7 cellular contexts compared by ENCODE assay signal in genomic region chr16:48609453-48610023, GRCh38. TPM values are rescaled to one million over a fixed set of nuclear protein-coding genes. Genes with fewer than 3 reads are reported as not detected.
DNase-seq lines count a peak whose midpoint lies in the region; ATAC-seq and TF ChIP-seq lines count a peak whose summit lies in the region.

No MANE protein-coding gene starts in this region.

- H3K79me2 ChIP-seq in HCT116 (ENCODE audit: insufficient read depth, low read length): peaks cover 54% of the 10 kb centered on the region
- peaks cover 48% of the 10 kb centered on the region for H3K79me2 ChIP-seq in MM.1S (ENCODE audit: low read length)

- no peak overlapping the region for H2AFZ ChIP-seq in HCT116 (ENCODE audit: low read depth, low read length, poor library complexity, severe bottlenecking)
- H2AFZ ChIP-seq in MM.1S (ENCODE audit: low read length): peak overlapping the region; percentile 6; the same call in 1 of the 2 replicates

- H3K4me1 Mint-ChIP-seq in endodermal cell: peaks cover 20% of the 10 kb centered on the region

- H3K4me3 ChIP-seq in HCT116 (replicated peaks in 1 of 2; ENCODE audit: low read depth in 1 of 2, low read length in 2 of 2) (peak overlapping the region; percentile 95 to 97), MM.1S (ENCODE audit: low read length) (peak overlapping the region; percentile 94), endodermal cell (ENCODE audit: low read length) (peak overlapping the region; percentile 83), mononuclear cell (ENCODE audit: low read length) (peak overlapping the region; percentile 67), thoracic aorta (peak overlapping the region; percentile 85)

- 0% methylated on average over 11 to 76 of the region's 76 CpGs for WGBS in endodermal cell (ENCODE audit: insufficient coverage in 1 of 2, insufficient read length in 1 of 2), 2 experiments

- intact Hi-C loops in HCT116 (cut with micrococcal nuclease): loop anchor here (5.0 kb wide), 2 partner anchors 362 to 1472 kb away; partner anchors contain the start of gene ABCC11

- H3K9ac ChIP-seq in HCT116 (ENCODE audit: low read length) (peak overlapping the region; percentile 82), MM.1S (ENCODE audit: low read length) (peak overlapping the region; percentile 90), endodermal cell (ENCODE audit: extremely low read depth, low read length, poor library complexity, severe bottlenecking) (peak overlapping the region; percentile 94)

- H3K4me1 ChIP-seq in HCT116 (ENCODE audit: control insufficient read depth in 1 of 2, insufficient read depth in 2 of 2, low read length in 2 of 2) (peaks cover 14 to 29% of the 10 kb centered on the region in 2 experiments), MM.1S (ENCODE audit: low read length) (peaks cover 51% of the 10 kb centered on the region), endodermal cell (ENCODE audit: control insufficient read depth, insufficient read depth, low read length) (peaks cover 11% of the 10 kb centered on the region), mononuclear cell (ENCODE audit: insufficient read depth, low read length) (peaks cover 90% of the 10 kb centered on the region), thoracic aorta (ENCODE audit: control insufficient read depth in 1 of 2, low read depth in 2 of 2) (peaks cover 26 to 37% of the 10 kb centered on the region in 2 donors)

- POLR2A ChIA-PET in HCT116 (lab: Charles Lee): no interaction called here

- H3K27ac ChIP-seq in HCT116 (ENCODE audit: low read depth, low read length) (peak overlapping the region; percentile 95), MM.1S (ENCODE audit: low read length) (peak overlapping the region; percentile 93), endodermal cell (ENCODE audit: low read depth, low read length) (peak overlapping the region; percentile 78), thoracic aorta (peak overlapping the region; percentile 90 to 97)

- no peak for TF ChIP-seq RAD21 in HCT116 (IDR thresholded peaks at IDR 0.05; ENCODE audit: low read depth)

- H3K36me3 Mint-ChIP-seq in endodermal cell (ENCODE audit: low read depth): peaks cover 6% of the 10 kb centered on the region

- H3K36me3 ChIP-seq in HCT116 (ENCODE audit: control insufficient read depth in 1 of 2, insufficient read depth in 2 of 2, low read length in 2 of 2): no peaks in the 10 kb centered on the region
- H3K36me3 ChIP-seq in MM.1S (replicated peaks; ENCODE audit: insufficient read depth, low read length): no peaks in the 10 kb centered on the region
- H3K36me3 ChIP-seq in endodermal cell (ENCODE audit: control insufficient read depth, insufficient read depth, low read length): peaks cover 9% of the 10 kb centered on the region
- H3K36me3 ChIP-seq in thoracic aorta: no peaks in the 10 kb centered on the region

- H3K4me2 ChIP-seq in HCT116 (ENCODE audit: low read length): peak overlapping the region; percentile 88
- H3K4me2 ChIP-seq in MM.1S (ENCODE audit: low read depth, low read length): peak overlapping the region; percentile 75

- TF ChIP-seq CTCF in HCT116 (IDR thresholded peaks at IDR 0.05 in 2 of 3, conservative IDR thresholded peaks at IDR 0.05 in 1 of 3; ENCODE audit: borderline replicate concordance in 1 of 3, insufficient read depth in 1 of 3, low read depth in 2 of 3, low read length in 2 of 3): no peak
- TF ChIP-seq CTCF in MM.1S (IDR thresholded peaks at IDR 0.05; ENCODE audit: low read length): no peak
- no peak for TF ChIP-seq CTCF in endodermal cell (conservative IDR thresholded peaks at IDR 0.05)
- TF ChIP-seq CTCF in thoracic aorta (IDR thresholded peaks at IDR 0.05): no peak

- H3K27ac Mint-ChIP-seq in endodermal cell: peak overlapping the region; percentile 84

- H3K9me3 ChIP-seq in HCT116 (ENCODE audit: control insufficient read depth in 1 of 2, insufficient read depth in 1 of 2, low read depth in 1 of 2, low read length in 2 of 2): no peaks in the 10 kb centered on the region
- H3K9me3 ChIP-seq in MM.1S (replicated peaks; ENCODE audit: insufficient read depth, low read length): no peaks in the 10 kb centered on the region
- no peaks in the 10 kb centered on the region for H3K9me3 ChIP-seq in endodermal cell (ENCODE audit: control insufficient read depth, low read length)
- no peaks in the 10 kb centered on the region for H3K9me3 ChIP-seq in mononuclear cell (ENCODE audit: low read depth, low read length)
- no peaks in the 10 kb centered on the region for H3K9me3 ChIP-seq in thoracic aorta

- H4K20me1 ChIP-seq in HCT116 (ENCODE audit: insufficient read depth): no peaks in the 10 kb centered on the region
- H4K20me1 ChIP-seq in MM.1S (ENCODE audit: insufficient read depth, low read length): peaks cover 21% of the 10 kb centered on the region; the same call in 1 of the 2 replicates

- H3K27me3 ChIP-seq in HCT116 (ENCODE audit: insufficient read depth, low read length): no peaks in the 10 kb centered on the region
- no peaks in the 10 kb centered on the region for H3K27me3 ChIP-seq in MM.1S (replicated peaks; ENCODE audit: insufficient read depth, low read length)
- no peaks in the 10 kb centered on the region for H3K27me3 ChIP-seq in endodermal cell (ENCODE audit: control insufficient read depth, insufficient read depth, low read length, poor library complexity, severe bottlenecking)
- no peaks in the 10 kb centered on the region for H3K27me3 ChIP-seq in mononuclear cell (ENCODE audit: insufficient read depth, low read length)
- no peaks in the 10 kb centered on the region for H3K27me3 ChIP-seq in thoracic aorta (replicated peaks; ENCODE audit: insufficient read depth)

- BruUV-seq in HCT116 (replicated peaks; lab: Mats Ljungman, UMichigan): no TSS peak

- no peaks in the 10 kb centered on the region for H3K9me2 ChIP-seq in HCT116 (ENCODE audit: insufficient read depth)
- no peaks in the 10 kb centered on the region for H3K9me2 ChIP-seq in MM.1S (replicated peaks; ENCODE audit: insufficient read depth, low read length)

- RAD21 ChIA-PET in HCT116 (lab: Charles Lee; ENCODE audit: low non-redundant PET in 1 of 2, low total read pairs in 2 of 2, uncharacterized antibody in 2 of 2, unreplicated experiment in 2 of 2): no interaction called here

- H3K4me3 Mint-ChIP-seq in endodermal cell: no peak overlapping the region

- CTCF ChIA-PET in HCT116 (lab: Charles Lee): interaction anchor here (0.8 kb wide), 1 partner anchor 14 kb away, joined by 5 read pairs; no protein-coding TSS in a partner anchor

- no peaks in the 10 kb centered on the region for H3K27me3 Mint-ChIP-seq in endodermal cell (ENCODE audit: insufficient read depth)

- ATAC-seq in GM18499 (IDR thresholded peaks at IDR 0.05; ENCODE audit: insufficient read depth, unreplicated experiment) (peak; percentile 8), HCT116 (peak; percentile 74), thoracic aorta (ENCODE audit: insufficient number of reproducible peaks, low FRiP score, low read depth) (peak; percentile 36)

- no peak for TF ChIP-seq POLR2A in HCT116 (IDR thresholded peaks at IDR 0.05; ENCODE audit: borderline replicate concordance, extremely low read depth, insufficient read depth, insufficient read length)

- peaks cover 2% of the 10 kb centered on the region for H3K9me3 Mint-ChIP-seq in endodermal cell

- peaks cover 42% of the 10 kb centered on the region for H3F3A ChIP-seq in MM.1S (ENCODE audit: insufficient read depth, low read length)

- DNase-seq in HCT116 (ENCODE audit: low read depth, low spot score) (no peak), MM.1S (peak; percentile 65), endodermal cell (no peak), thoracic aorta (ENCODE audit: low spot score) (no peak)
- peak; percentile 41 for DNase-seq in activated CD4-positive, alpha-beta T cell treated with anti-CD3 and anti-CD28 coated beads for 1 hour

TF ChIP-seq in HCT116, 20 proteins besides CTCF, POLR2A, EP300 and RAD21:
- TF ChIP-seq, protein P1, sequence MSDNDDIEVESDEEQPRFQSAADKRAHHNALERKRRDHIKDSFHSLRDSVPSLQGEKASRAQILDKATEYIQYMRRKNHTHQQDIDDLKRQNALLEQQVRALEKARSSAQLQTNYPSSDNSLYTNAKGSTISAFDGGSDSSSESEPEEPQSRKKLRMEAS (IDR thresholded peaks at IDR 0.05): 0 out of 2 replicates have a peak, but pooled peaks have one; percentile 29
- no peak for TF ChIP-seq POLR2AphosphoS5 (IDR thresholded peaks at IDR 0.05; ENCODE audit: low read depth, low read length)
- TF ChIP-seq ZBTB33 (IDR thresholded peaks at IDR 0.05; ENCODE audit: extremely low read depth, insufficient replicate concordance, low read length): no peak
- TF ChIP-seq SIN3A (IDR thresholded peaks at IDR 0.05; ENCODE audit: low read depth): peak; percentile 5; the same call in 1 of the 2 replicates
- peak; percentile 76 for TF ChIP-seq EGR1 (IDR thresholded peaks at IDR 0.05; ENCODE audit: low read depth)
- TF ChIP-seq ZFX (IDR thresholded peaks at IDR 0.05): peak; percentile 89

RNA-seq across cellular contexts. Expression of gene N4BP1, which starts 0.4 kb away (rescaled TPM):
- total RNA-seq in HCT116 (2021; ENCODE audit: unreplicated experiment) (24.4 TPM), endodermal cell (10 to 100 TPM; 36.9 to 38.0 TPM), mononuclear cell (121 TPM), thoracic aorta (10 to 100 TPM; 37.1 to 63.5 TPM)
- 6.5 and 8.0 TPM in 2 replicates for polyA plus RNA-seq in HCT116 (2012)
- polyA plus RNA-seq in endodermal cell (2013, experiment 1 of 2): 32.4 TPM
- polyA plus RNA-seq in endodermal cell (2013, experiment 2 of 2): 33.4 TPM

Comparison
In these comparisons a context has a peak if more than half of its experiments do, and no peak if none do; other contexts are left out.
1. ATAC-seq: peak in every context shown above with its lines; median percentile 74 in HCT116; 36 in thoracic aorta; 8 in GM18499.
2. DNase-seq: peak in MM.1S (single experiment) and activated CD4-positive, alpha-beta T cell treated with anti-CD3 and anti-CD28 coated beads for 1 hour (single experiment); none in HCT116 (single experiment), endodermal cell (single experiment) and thoracic aorta (single experiment).
3. Peak in every context shown above with its lines, with median percentiles within 50 percentile points of each other: H3K27ac ChIP-seq, H3K4me3 ChIP-seq and H3K9ac ChIP-seq.